Comparison of ENCODE assay signal across 8 cellular contexts in the genomic region with DNA sequence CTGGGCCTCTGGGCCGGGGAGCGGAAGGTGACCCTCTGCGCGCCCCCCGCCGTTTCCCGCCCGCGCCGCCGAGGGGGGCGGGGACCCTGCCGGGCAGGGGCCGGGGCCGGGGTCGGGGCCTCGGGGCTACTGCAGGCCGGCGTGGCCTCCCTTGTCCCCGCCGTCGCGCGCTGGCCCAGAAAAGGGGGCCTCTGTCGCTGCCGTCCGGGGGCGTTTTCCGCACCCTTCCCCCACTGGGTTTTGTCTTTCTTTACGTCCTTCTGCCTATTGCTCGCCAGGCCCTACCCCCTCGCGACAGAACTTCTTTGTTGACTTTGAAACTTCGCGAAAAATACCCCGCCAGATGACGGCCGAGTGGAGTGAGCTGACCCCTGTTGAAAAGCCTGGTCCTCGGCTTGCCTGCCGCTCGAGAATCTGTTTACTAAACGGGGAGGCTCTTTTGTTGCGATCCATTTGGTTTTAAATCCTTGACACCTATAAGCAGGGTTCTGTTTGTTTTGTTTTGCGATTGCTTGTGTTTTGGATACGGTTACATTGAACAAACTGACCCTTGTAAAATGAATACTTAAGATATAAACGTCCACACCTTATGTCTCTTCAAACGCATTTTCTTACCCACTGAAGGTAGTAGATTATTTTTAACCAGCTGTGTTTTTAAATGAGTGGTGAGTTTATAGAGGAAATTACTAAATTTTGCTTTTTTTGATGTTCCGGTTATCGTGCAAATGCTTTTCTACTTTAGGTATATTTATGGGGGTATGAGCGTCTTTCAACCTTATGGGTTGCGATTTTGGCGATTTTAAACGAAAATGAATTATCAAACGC. TPM values are rescaled to one million over a fixed set of nuclear protein-coding genes. Genes with fewer than 3 reads are reported as not detected.
DNase-seq lines count a peak whose midpoint lies in the region; ATAC-seq and TF ChIP-seq lines count a peak whose summit lies in the region.

No MANE protein-coding gene starts in this region.

- H3K79me2 ChIP-seq in PC-3 (ENCODE audit: low read length) (peaks cover 71% of the 10 kb centered on the region), trophoblast cell (ENCODE audit: control insufficient read depth, insufficient read depth, low read length, poor library complexity) (peaks cover 10% of the 10 kb centered on the region)

- peak overlapping the region; percentile 92 for H2BK5ac ChIP-seq in trophoblast cell (ENCODE audit: low read depth, low read length, poor library complexity)

- H2BK12ac ChIP-seq in trophoblast cell (ENCODE audit: low read length), result no peak overlapping the region

- ATAC-seq in GM18909 (IDR thresholded peaks at IDR 0.05; ENCODE audit: poor library complexity, unreplicated experiment) (peak; percentile 15), HG03196 (IDR thresholded peaks at IDR 0.05; ENCODE audit: unreplicated experiment) (peak; percentile 17), PC-3 (peak; percentile 21)

- H2AFZ ChIP-seq in PC-3 (ENCODE audit: low read length), result peak overlapping the region; percentile 73; the same call in 1 of the 2 replicates
- H2AFZ ChIP-seq in trophoblast cell (ENCODE audit: insufficient read depth, low read length, poor library complexity), result peak overlapping the region; percentile 71

- H4K91ac ChIP-seq in trophoblast cell (ENCODE audit: low read depth, low read length), result peak overlapping the region; percentile 90

- H3K4me1 ChIP-seq in PC-3 (ENCODE audit: insufficient read depth, low read length) (peaks cover 26% of the 10 kb centered on the region), trophoblast cell (ENCODE audit: control insufficient read depth in 1 of 2, insufficient read depth in 2 of 2, low read length in 2 of 2) (peaks cover 0 to 2% of the 10 kb centered on the region in 2 experiments)

- peak overlapping the region; percentile 82 for H2BK120ac ChIP-seq in trophoblast cell (ENCODE audit: insufficient read depth, low read length, poor library complexity)

- H3K4me3 ChIP-seq in AG09309 (ENCODE audit: control insufficient read depth, low read depth, low read length), result peak overlapping the region; percentile 97
- peak overlapping the region; percentile 92 for H3K4me3 ChIP-seq in PC-3 (ENCODE audit: low read length)
- H3K4me3 ChIP-seq in trophoblast cell (ENCODE audit: low read depth, low read length), result peak overlapping the region; percentile 94

- H3K79me1 ChIP-seq in trophoblast cell (ENCODE audit: low read length), result peaks cover 13% of the 10 kb centered on the region

- H3K4ac ChIP-seq in trophoblast cell (ENCODE audit: low read depth, low read length), result peak overlapping the region; percentile 70

- H3K9me3 ChIP-seq in PC-3 (ENCODE audit: low read length) (no peaks in the 10 kb centered on the region), trophoblast cell (ENCODE audit: insufficient read depth, low read depth, low read length) (no peaks in the 10 kb centered on the region)

- H3K4me3 Mint-ChIP-seq in glutamatergic neuron (ENCODE audit: unreplicated experiment), result peak overlapping the region; percentile 94

- H3K27me3 ChIP-seq in PC-3 (ENCODE audit: low read length), result no peaks in the 10 kb centered on the region
- no peaks in the 10 kb centered on the region for H3K27me3 ChIP-seq in trophoblast cell (ENCODE audit: insufficient read depth, low read length)

- POLR2A ChIA-PET in PC-3 (lab: Charles Lee; ENCODE audit: unreplicated experiment), result interaction anchor here (0.6 to 1.2 kb wide), 4 partner anchors 13 to 44 kb away, joined by 3 to 5 read pairs (median 3); no protein-coding TSS in a partner anchor

- peak overlapping the region; percentile 91 for H3K14ac ChIP-seq in trophoblast cell (ENCODE audit: low read length)

- H4K12ac ChIP-seq in trophoblast cell (ENCODE audit: low read depth, low read length), result peak overlapping the region; percentile 55

- peak overlapping the region; percentile 87 for H3K18ac ChIP-seq in trophoblast cell (ENCODE audit: low read length)

- peaks cover 20% of the 10 kb centered on the region for H3K27me3 Mint-ChIP-seq in glutamatergic neuron (ENCODE audit: unreplicated experiment)

- CTCF ChIA-PET in PC-3 (lab: Charles Lee), result interaction anchor here (0.7 to 1.6 kb wide), 2 partner anchors 52 to 70 kb away, joined by 3 to 11 read pairs; no protein-coding TSS in a partner anchor

- BruUV-seq in PC-3 (replicated peaks; lab: Mats Ljungman, UMichigan), result TSS peak; percentile 50

- no peak overlapping the region for H3K23ac ChIP-seq in trophoblast cell (ENCODE audit: low read length)

- H4K8ac ChIP-seq in trophoblast cell (ENCODE audit: low read depth, low read length), result peak overlapping the region; percentile 87

- H3K27ac Mint-ChIP-seq in glutamatergic neuron (ENCODE audit: unreplicated experiment), result peak overlapping the region; percentile 98

- H3K4me2 ChIP-seq in PC-3 (ENCODE audit: low read length) (peak overlapping the region; percentile 86), trophoblast cell (ENCODE audit: low read length) (peak overlapping the region; percentile 58)

- H3K9ac ChIP-seq in PC-3 (ENCODE audit: low read length) (peak overlapping the region; percentile 92), trophoblast cell (ENCODE audit: low read length) (peak overlapping the region; percentile 93)

- peak overlapping the region; percentile 84 for H3K27ac ChIP-seq in PC-3 (ENCODE audit: low read length)
- H3K27ac ChIP-seq in trophoblast cell (ENCODE audit: low read depth, low read length), result peak overlapping the region; percentile 99

- no peaks in the 10 kb centered on the region for H3K9me2 ChIP-seq in PC-3 (replicated peaks; ENCODE audit: low read length)

- peaks cover 47% of the 10 kb centered on the region for H4K20me1 ChIP-seq in PC-3 (ENCODE audit: low read length)

- H3F3A ChIP-seq in PC-3 (ENCODE audit: low read length, unreplicated experiment), result peaks cover under 1% of the 10 kb centered on the region

- H3K36me3 ChIP-seq in PC-3 (ENCODE audit: low read depth, low read length), result peaks cover 6% of the 10 kb centered on the region; the same call in 1 of the 2 replicates
- no peaks in the 10 kb centered on the region for H3K36me3 ChIP-seq in trophoblast cell (ENCODE audit: control insufficient read depth in 1 of 2, insufficient read depth in 2 of 2, low read length in 2 of 2)

- intact Hi-C loops in PC-3 (cut with micrococcal nuclease), result loop anchor here (1.0 kb wide), 1 partner anchor 104 kb away; a partner anchor contains a TSS

- WGBS in trophoblast cell (ENCODE audit: extremely low coverage, insufficient coverage, insufficient read length), result no CpG with 5 or more reads among the region's 54 CpGs

- H2AK5ac ChIP-seq in trophoblast cell (ENCODE audit: low read length), result no peak overlapping the region

- H3K9me3 Mint-ChIP-seq in glutamatergic neuron (ENCODE audit: unreplicated experiment), result peaks cover 9% of the 10 kb centered on the region

- TF ChIP-seq CTCF in AG09309 (IDR thresholded peaks at IDR 0.05; ENCODE audit: control insufficient read depth, insufficient read depth, low read depth, low read length, missing control alignments), result no peak
- TF ChIP-seq CTCF in PC-3 (conservative IDR thresholded peaks at IDR 0.05; ENCODE audit: low read depth, low read length), result no peak
- no peak for TF ChIP-seq CTCF in glutamatergic neuron (IDR thresholded peaks at IDR 0.05; ENCODE audit: partially characterized antibody, unreplicated experiment)

- H3K36me3 Mint-ChIP-seq in glutamatergic neuron (ENCODE audit: unreplicated experiment), result no peaks in the 10 kb centered on the region

- peaks cover 28% of the 10 kb centered on the region for H3K4me1 Mint-ChIP-seq in glutamatergic neuron (ENCODE audit: low read depth, unreplicated experiment)

- DNase-seq in AG09309 (ENCODE audit: low read depth), result no peak
- peak; percentile 69 for DNase-seq in PC-3
- peak; percentile 33 for DNase-seq in activated gamma-delta T cell treated with anti-CD3 and anti-CD28 coated beads, Interleukin-2, amount 50 U/mL, for 16 hours (ENCODE audit: low read depth)
- DNase-seq in glutamatergic neuron, result peak; percentile 61
- DNase-seq in trophoblast cell, result peak; percentile 53 to 69
- no peak for DNase-seq in effector CD4-positive, alpha-beta T cell

RNA-seq across cellular contexts. Expression of a gene that starts 0.8 kb away (rescaled TPM):
- total RNA-seq in PC-3 (2014; rRNA removed), result 140 TPM in 2 replicates
- 245 TPM for total RNA-seq in glutamatergic neuron (ENCODE audit: unreplicated experiment)
- 57.9 and 61.3 TPM in 2 replicates for polyA plus RNA-seq in trophoblast cell (2013)

RNA-seq across cellular contexts. Expression of a gene that starts 46.6 kb away (rescaled TPM):
- total RNA-seq in PC-3 (2014; rRNA removed) (35.7 and 38.4 TPM in 2 replicates), glutamatergic neuron (ENCODE audit: unreplicated experiment) (2.2 TPM)
- polyA plus RNA-seq in trophoblast cell (2013), result 7.8 and 8.8 TPM in 2 replicates

Comparison
In these comparisons a context has a peak if more than half of its experiments do, and no peak if none do; other contexts are left out.
1. DNase-seq: peak in PC-3 (single experiment), activated gamma-delta T cell treated with anti-CD3 and anti-CD28 coated beads, Interleukin-2, amount 50 U/mL, for 16 hours (single experiment), glutamatergic neuron (single experiment) and trophoblast cell (2 of 2); none in AG09309 (single experiment) and effector CD4-positive, alpha-beta T cell (single experiment).
2. RNA of a gene that starts 46.6 kb away (total RNA-seq): 35.7 to 38.4 TPM in PC-3; 2.2 TPM in glutamatergic neuron (single experiment); every median in the first group is over 10 times any median in the second.
3. Peak in every context shown above with its lines, with median percentiles within 50 percentile points of each other: H3K4me3 ChIP-seq and ATAC-seq.